In the genomic region with DNA sequence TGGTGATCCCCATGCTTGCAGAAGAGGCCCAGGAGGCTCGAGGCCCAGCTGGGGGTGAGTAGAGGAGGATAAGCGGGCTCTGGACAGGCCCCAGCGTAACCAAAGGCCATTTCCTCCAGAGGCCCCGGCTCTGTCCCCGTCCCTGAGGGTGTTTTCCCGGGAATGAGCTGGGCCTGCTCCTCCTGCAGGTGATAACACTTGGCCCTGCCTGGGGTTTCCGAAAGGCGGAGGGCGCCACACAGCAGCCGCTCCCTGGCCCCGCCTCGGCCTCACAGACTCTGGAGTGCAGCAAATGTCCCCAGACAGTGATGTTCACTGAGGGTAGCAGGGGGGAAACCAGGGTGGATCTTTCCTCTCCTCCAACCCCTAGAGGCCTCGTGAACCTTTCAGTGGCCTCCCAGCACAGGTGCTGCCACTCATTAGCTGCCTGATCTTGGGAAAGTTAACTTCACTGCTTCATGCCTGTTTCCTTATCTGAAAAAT, we compare ENCODE assay signal across 11 cellular contexts. TPM values are rescaled to one million over a fixed set of nuclear protein-coding genes. Genes with fewer than 3 reads are reported as not detected.
DNase-seq lines count a peak whose midpoint lies in the region; ATAC-seq lines count a peak whose summit lies in the region.
"Had no signal": no experiment of that assay in that cellular context is flagged by ENCODE, and none has a peak within 500 bp of the region (broad histone marks: within the 10 kb centered on the region; RNA-seq: fewer than 3 reads in every experiment).

No MANE protein-coding gene starts in this region.

- peak; percentile 68 for DNase-seq in iPS-NIHi11 (ENCODE audit: low spot score)
- DNase-seq in Ammon's horn (ENCODE audit: low spot score): no peak
- no peak for DNase-seq in HT-29 (ENCODE audit: low spot score)
- DNase-seq in dedifferentiated amniotic fluid mesenchymal stem cell (ENCODE audit: extremely low spot score): no peak
- DNase-seq in NCI-H2029 (lab: John Stamatoyannopoulos, UW): no peak
- DNase-seq: IMR-90; stimulated activated CD4-positive, alpha-beta T cell treated with anti-CD3 and anti-CD28 coated beads, Interleukin-4, amount 100 ng/mL, for 1 hour had no signal

- peak; percentile 29 for ATAC-seq in GM18498 (IDR thresholded peaks at IDR 0.05; ENCODE audit: unreplicated experiment)
- ATAC-seq in GM21381 (IDR thresholded peaks at IDR 0.05; ENCODE audit: unreplicated experiment): peak; percentile 16
- peak; percentile 41 for ATAC-seq in HG03460 (IDR thresholded peaks at IDR 0.05; ENCODE audit: unreplicated experiment)

RNA-seq across cellular contexts. Expression of a gene that starts 10.5 kb away (rescaled TPM):
- total RNA-seq in HT-29 (2014; rRNA removed; shearing (Covaris generic)): 1.0 and 1.6 TPM in 2 replicates
- total RNA-seq: dermis microvascular lymphatic vessel endothelial cell had no signal

RNA-seq across cellular contexts. Expression of a gene that starts 46.7 kb away (rescaled TPM):
- 14.0 and 16.7 TPM in 2 replicates for total RNA-seq in HT-29 (2014; rRNA removed; shearing (Covaris generic))

RNA-seq across cellular contexts. Expression of a gene that starts 55.8 kb away (rescaled TPM):
- 16.9 and 19.0 TPM in 2 replicates for total RNA-seq in HT-29 (2014; rRNA removed; shearing (Covaris generic))
